Comparison of ENCODE assay signal across 8 cellular contexts in the genomic region with DNA sequence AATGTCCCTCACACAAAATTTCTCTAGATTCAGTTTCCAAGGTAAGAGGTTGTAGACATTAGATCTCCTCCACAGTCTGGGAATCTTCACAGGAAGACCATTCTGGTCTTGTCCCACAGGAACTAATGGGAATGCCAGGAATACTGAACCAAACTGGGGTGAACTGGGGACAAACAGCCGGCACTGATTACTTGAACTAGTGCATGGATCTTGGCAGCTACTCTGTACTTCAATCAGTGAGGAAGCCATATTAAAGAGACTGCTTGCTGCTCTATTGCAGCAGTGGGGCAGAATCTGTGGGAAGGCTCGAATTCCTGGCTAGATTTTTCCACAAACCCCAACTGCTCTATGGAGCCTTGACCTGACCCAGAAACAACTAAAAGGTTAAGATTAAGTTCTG.
"Had no signal": no experiment of that assay in that cellular context is flagged by ENCODE, and none has a peak within 500 bp of the region (broad histone marks: within the 10 kb centered on the region; RNA-seq: fewer than 3 reads in every experiment).

No MANE protein-coding gene starts in this region.

- H3K4me1 Mint-ChIP-seq: GM23338, H9 had no signal

- H3K27ac Mint-ChIP-seq: GM23338, H9 had no signal

- ATAC-seq: GM23338, HepG2, K562 had no signal

- DNase-seq: H9, HCEC 1CT, IMR-90, KG1 had no signal

- H3K4me3 Mint-ChIP-seq: GM23338, H9 had no signal

- H3K4me3 ChIP-seq: GM23338, K562 had no signal

- H3K27ac ChIP-seq: HL-60 had no signal
